25 cellular contexts compared by ENCODE assay signal in the genomic region with DNA sequence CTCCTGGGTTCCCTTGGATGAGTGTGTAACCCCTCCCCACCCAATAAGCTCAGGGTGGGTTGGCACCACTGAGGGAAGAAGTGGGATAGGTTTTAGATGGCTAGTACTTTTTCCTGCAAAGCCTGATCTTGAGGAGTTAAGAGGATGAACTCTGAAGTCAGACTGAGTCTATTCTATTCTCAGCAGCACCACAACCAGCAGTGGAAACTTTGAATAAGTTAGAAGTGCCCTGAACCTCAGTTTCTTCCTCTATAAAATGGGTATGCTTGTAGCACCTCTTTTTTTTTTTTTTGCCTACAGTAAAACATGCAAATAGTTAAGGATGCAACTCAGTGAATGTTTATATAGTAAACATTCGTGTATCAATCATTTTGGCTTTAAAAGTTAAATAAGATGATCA. TPM values are rescaled to one million over a fixed set of nuclear protein-coding genes. Genes with fewer than 3 reads are reported as not detected.
"Had no signal": no experiment of that assay in that cellular context is flagged by ENCODE, and none has a peak within 500 bp of the region (broad histone marks: within the 10 kb centered on the region; RNA-seq: fewer than 3 reads in every experiment).

No MANE protein-coding gene starts in this region.

- DNase-seq: cortex of kidney; dorsolateral prefrontal cortex; effector CD8-positive, alpha-beta T cell; gastrocnemius medialis; heart right ventricle; hypothalamus; kidney glomerular epithelial cell; naive thymus-derived CD8-positive, alpha-beta T cell; nucleus accumbens; pancreas; right cardiac atrium; stimulated activated CD4-positive, alpha-beta T cell treated with anti-CD3 and anti-CD28 coated beads, Interleukin-15, amount 100 ng/mL, for 24 hours; stimulated activated CD4-positive, alpha-beta T cell treated with anti-CD3 and anti-CD28 coated beads, Interleukin-1b, Interleukin-23, amount 100 ng/mL, for 48 hours; stimulated activated CD4-positive, alpha-beta T cell treated with anti-CD3 and anti-CD28 coated beads, Interleukin-4, amount 100 ng/mL, for 24 hours; tibial artery had no signal

- H3K36me3 Mint-ChIP-seq: naive thymus-derived CD8-positive, alpha-beta T cell; stimulated activated memory B cell treated with anti-CD40 and anti-IgM and Interleukin-4, amounts not matched to agents 10 μg/mL and 1 μg/mL and 100 μg/mL, for 72 hours had no signal

- H3K4me3 ChIP-seq: tibial artery had no signal

- ATAC-seq: gastrocnemius medialis; naive thymus-derived CD8-positive, alpha-beta T cell; stimulated activated memory B cell treated with anti-CD40 and anti-IgM and Interleukin-4, amounts not matched to agents 10 μg/mL and 1 μg/mL and 100 μg/mL, for 72 hours had no signal

- H3K27ac Mint-ChIP-seq: progenitor cell of endocrine pancreas; stimulated activated memory B cell treated with anti-CD40 and anti-IgM and Interleukin-4, amounts not matched to agents 10 μg/mL and 1 μg/mL and 100 μg/mL, for 72 hours; stimulated activated naive CD8-positive, alpha-beta T cell treated with anti-CD3 and anti-CD28 coated beads, Interleukin-15, Interleukin-2, amounts not matched to agents 100 ng/mL and 50 ng/mL, for 24 hours had no signal

- H3K36me3 ChIP-seq: esophagus muscularis mucosa, gastrocnemius medialis, heart right ventricle, pancreas, tibial artery had no signal

- H3K27ac ChIP-seq: dorsolateral prefrontal cortex, epithelial cell of prostate, esophagus muscularis mucosa, gastrocnemius medialis, heart right ventricle, pancreas, tibial artery had no signal

- H3K9me3 ChIP-seq: esophagus muscularis mucosa, gastrocnemius medialis, heart right ventricle, pancreas, tibial artery had no signal

- H3K9me3 Mint-ChIP-seq: stimulated activated memory B cell treated with anti-CD40 and anti-IgM and Interleukin-4, amounts not matched to agents 10 μg/mL and 1 μg/mL and 100 μg/mL, for 72 hours; stimulated activated naive CD8-positive, alpha-beta T cell treated with anti-CD3 and anti-CD28 coated beads, Interleukin-15, Interleukin-2, amounts not matched to agents 100 ng/mL and 50 ng/mL, for 24 hours had no signal

RNA-seq across cellular contexts. Expression of gene NKX2-3, which starts 7.1 kb away (rescaled TPM):
- total RNA-seq: dorsolateral prefrontal cortex; fibroblast of villous mesenchyme; gastrocnemius medialis; heart right ventricle; lung microvascular endothelial cell; mononuclear cell; naive thymus-derived CD8-positive, alpha-beta T cell; progenitor cell of endocrine pancreas; right cardiac atrium had no signal
- polyA plus RNA-seq: heart right ventricle; naive thymus-derived CD8-positive, alpha-beta T cell; neural cell; right cardiac atrium; urinary bladder had no signal
